In the genomic region with DNA sequence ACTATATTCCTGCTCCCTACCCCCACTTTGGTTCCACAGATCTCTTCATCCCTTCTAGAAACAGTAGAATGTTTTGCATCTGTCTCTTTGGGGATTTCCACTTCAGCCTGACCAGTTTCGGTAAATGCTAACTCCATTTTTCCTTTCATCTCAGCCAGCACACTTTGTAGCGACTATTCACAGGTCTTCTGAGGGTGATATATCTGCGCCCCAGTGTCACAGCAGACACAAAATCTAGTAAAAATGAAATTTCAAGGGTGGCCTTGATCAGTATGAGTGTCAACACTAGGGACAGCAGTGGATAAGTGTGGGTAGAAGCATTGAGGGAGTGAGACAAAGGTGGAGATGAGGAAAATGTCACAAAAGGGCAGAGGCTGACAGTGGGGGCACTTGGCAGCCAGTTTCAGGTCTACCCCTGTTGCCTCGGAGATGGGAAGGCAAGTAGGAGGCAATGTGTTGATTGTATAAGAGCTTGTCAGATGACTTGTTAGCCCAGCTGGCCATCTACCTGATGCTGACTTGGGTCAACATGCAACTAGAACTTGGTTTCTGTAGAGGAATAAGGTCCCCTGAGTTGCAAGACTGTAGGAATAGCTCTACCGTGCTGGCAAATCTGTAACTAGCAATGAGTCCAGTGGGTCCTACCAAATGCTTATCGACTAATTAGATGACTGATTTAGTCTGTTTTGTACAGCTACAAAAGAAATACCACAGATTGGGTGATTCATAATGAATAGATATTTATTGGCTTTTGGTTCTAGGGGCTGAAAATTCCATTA, we compare ENCODE assay signal across 1 cellular context.
TF ChIP-seq lines count a peak whose summit lies in the region.

No MANE protein-coding gene starts in this region.

TF ChIP-seq in GM12878, 131 proteins besides CTCF, POLR2A, EP300 and RAD21 (continued from another document and continues in another):
- TF ChIP-seq, protein P1, sequence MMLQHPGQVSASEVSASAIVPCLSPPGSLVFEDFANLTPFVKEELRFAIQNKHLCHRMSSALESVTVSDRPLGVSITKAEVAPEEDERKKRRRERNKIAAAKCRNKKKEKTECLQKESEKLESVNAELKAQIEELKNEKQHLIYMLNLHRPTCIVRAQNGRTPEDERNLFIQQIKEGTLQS (IDR thresholded peaks at IDR 0.05; ENCODE audit: borderline replicate concordance, extremely low read depth, low read depth, low read length): no peak
- TF ChIP-seq CREB1 (IDR thresholded peaks at IDR 0.05; ENCODE audit: low read depth) (0 out of 2 replicates have a peak, but pooled peaks have one; percentile 18), YBX1 (IDR thresholded peaks at IDR 0.05) (no peak), HCFC1 (IDR thresholded peaks at IDR 0.05; ENCODE audit: low read length) (no peak), MEF2A (IDR thresholded peaks at IDR 0.05; ENCODE audit: insufficient read depth, low read depth, low read length) (no peak), PAX8 (IDR thresholded peaks at IDR 0.05) (no peak), ASH2L (IDR thresholded peaks at IDR 0.05; ENCODE audit: borderline replicate concordance, low read depth) (no peak), FOXK2 (IDR thresholded peaks at IDR 0.05) (no peak), NR2F1 (conservative IDR thresholded peaks at IDR 0.05) (peak; percentile 89), PAX5 (IDR thresholded peaks at IDR 0.05; ENCODE audit: borderline replicate concordance, low read depth, low read length) (0 out of 2 replicates have a peak, but pooled peaks have one; percentile 30), NFYA (IDR thresholded peaks at IDR 0.05; ENCODE audit: borderline replicate concordance, low read depth, low read length) (no peak), POLR2AphosphoS2 (IDR thresholded peaks at IDR 0.05; ENCODE audit: low read depth, low read length) (no peak), IKZF2 (IDR thresholded peaks at IDR 0.05) (peak; percentile 82 to 85), ZNF217 (IDR thresholded peaks at IDR 0.05) (0 out of 2 replicates have a peak, but pooled peaks have one; percentile 21), CHD1 (IDR thresholded peaks at IDR 0.05; ENCODE audit: low read depth, low read length) (no peak), DPF2 (IDR thresholded peaks at IDR 0.05) (peak; percentile 75), FOS (IDR thresholded peaks at IDR 0.05; ENCODE audit: borderline replicate concordance, extremely low read depth, insufficient read length) (no peak), NBN (IDR thresholded peaks at IDR 0.05) (peak; percentile 96), WRNIP1 (IDR thresholded peaks at IDR 0.05; ENCODE audit: borderline replicate concordance, low read depth, low read length) (no peak), BMI1 (IDR thresholded peaks at IDR 0.05; ENCODE audit: borderline replicate concordance) (0 out of 2 replicates have a peak, but pooled peaks have one; percentile 27), BRCA1 (IDR thresholded peaks at IDR 0.05; ENCODE audit: low read depth, low read length) (no peak), SRF (IDR thresholded peaks at IDR 0.05; ENCODE audit: low read depth in 2 of 2, low read length in 2 of 2) (no peak), CHD2 (IDR thresholded peaks at IDR 0.05; ENCODE audit: borderline replicate concordance, low read depth, low read length) (peak; percentile 75), NR2C2 (IDR thresholded peaks at IDR 0.05; ENCODE audit: borderline replicate concordance, control insufficient read depth, insufficient read length, low read depth) (no peak), MTA2 (IDR thresholded peaks at IDR 0.05; ENCODE audit: low read depth) (peak; percentile 64), RAD51 (IDR thresholded peaks at IDR 0.05) (no peak; the same call in 1 of the 2 replicates), EGR1 (IDR thresholded peaks at IDR 0.05; ENCODE audit: borderline replicate concordance in 1 of 2, low read depth in 2 of 2, low read length in 2 of 2) (no peak)
- TF ChIP-seq, protein P2, sequence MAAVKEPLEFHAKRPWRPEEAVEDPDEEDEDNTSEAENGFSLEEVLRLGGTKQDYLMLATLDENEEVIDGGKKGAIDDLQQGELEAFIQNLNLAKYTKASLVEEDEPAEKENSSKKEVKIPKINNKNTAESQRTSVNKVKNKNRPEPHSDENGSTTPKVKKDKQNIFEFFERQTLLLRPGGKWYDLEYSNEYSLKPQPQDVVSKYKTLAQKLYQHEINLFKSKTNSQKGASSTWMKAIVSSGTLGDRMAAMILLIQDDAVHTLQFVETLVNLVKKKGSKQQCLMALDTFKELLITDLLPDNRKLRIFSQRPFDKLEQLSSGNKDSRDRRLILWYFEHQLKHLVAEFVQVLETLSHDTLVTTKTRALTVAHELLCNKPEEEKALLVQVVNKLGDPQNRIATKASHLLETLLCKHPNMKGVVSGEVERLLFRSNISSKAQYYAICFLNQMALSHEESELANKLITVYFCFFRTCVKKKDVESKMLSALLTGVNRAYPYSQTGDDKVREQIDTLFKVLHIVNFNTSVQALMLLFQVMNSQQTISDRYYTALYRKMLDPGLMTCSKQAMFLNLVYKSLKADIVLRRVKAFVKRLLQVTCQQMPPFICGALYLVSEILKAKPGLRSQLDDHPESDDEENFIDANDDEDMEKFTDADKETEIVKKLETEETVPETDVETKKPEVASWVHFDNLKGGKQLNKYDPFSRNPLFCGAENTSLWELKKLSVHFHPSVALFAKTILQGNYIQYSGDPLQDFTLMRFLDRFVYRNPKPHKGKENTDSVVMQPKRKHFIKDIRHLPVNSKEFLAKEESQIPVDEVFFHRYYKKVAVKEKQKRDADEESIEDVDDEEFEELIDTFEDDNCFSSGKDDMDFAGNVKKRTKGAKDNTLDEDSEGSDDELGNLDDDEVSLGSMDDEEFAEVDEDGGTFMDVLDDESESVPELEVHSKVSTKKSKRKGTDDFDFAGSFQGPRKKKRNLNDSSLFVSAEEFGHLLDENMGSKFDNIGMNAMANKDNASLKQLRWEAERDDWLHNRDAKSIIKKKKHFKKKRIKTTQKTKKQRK (IDR thresholded peaks at IDR 0.05; ENCODE audit: low read depth, low read length): no peak
- TF ChIP-seq, protein P3, sequence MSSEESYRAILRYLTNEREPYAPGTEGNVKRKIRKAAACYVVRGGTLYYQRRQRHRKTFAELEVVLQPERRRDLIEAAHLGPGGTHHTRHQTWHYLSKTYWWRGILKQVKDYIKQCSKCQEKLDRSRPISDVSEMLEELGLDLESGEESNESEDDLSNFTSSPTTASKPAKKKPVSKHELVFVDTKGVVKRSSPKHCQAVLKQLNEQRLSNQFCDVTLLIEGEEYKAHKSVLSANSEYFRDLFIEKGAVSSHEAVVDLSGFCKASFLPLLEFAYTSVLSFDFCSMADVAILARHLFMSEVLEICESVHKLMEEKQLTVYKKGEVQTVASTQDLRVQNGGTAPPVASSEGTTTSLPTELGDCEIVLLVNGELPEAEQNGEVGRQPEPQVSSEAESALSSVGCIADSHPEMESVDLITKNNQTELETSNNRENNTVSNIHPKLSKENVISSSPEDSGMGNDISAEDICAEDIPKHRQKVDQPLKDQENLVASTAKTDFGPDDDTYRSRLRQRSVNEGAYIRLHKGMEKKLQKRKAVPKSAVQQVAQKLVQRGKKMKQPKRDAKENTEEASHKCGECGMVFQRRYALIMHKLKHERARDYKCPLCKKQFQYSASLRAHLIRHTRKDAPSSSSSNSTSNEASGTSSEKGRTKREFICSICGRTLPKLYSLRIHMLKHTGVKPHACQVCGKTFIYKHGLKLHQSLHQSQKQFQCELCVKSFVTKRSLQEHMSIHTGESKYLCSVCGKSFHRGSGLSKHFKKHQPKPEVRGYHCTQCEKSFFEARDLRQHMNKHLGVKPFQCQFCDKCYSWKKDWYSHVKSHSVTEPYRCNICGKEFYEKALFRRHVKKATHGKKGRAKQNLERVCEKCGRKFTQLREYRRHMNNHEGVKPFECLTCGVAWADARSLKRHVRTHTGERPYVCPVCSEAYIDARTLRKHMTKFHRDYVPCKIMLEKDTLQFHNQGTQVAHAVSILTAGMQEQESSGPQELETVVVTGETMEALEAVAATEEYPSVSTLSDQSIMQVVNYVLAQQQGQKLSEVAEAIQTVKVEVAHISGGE (CRISPR knock-in tag; IDR thresholded peaks at IDR 0.05): no peak
- TF ChIP-seq, protein P4, sequence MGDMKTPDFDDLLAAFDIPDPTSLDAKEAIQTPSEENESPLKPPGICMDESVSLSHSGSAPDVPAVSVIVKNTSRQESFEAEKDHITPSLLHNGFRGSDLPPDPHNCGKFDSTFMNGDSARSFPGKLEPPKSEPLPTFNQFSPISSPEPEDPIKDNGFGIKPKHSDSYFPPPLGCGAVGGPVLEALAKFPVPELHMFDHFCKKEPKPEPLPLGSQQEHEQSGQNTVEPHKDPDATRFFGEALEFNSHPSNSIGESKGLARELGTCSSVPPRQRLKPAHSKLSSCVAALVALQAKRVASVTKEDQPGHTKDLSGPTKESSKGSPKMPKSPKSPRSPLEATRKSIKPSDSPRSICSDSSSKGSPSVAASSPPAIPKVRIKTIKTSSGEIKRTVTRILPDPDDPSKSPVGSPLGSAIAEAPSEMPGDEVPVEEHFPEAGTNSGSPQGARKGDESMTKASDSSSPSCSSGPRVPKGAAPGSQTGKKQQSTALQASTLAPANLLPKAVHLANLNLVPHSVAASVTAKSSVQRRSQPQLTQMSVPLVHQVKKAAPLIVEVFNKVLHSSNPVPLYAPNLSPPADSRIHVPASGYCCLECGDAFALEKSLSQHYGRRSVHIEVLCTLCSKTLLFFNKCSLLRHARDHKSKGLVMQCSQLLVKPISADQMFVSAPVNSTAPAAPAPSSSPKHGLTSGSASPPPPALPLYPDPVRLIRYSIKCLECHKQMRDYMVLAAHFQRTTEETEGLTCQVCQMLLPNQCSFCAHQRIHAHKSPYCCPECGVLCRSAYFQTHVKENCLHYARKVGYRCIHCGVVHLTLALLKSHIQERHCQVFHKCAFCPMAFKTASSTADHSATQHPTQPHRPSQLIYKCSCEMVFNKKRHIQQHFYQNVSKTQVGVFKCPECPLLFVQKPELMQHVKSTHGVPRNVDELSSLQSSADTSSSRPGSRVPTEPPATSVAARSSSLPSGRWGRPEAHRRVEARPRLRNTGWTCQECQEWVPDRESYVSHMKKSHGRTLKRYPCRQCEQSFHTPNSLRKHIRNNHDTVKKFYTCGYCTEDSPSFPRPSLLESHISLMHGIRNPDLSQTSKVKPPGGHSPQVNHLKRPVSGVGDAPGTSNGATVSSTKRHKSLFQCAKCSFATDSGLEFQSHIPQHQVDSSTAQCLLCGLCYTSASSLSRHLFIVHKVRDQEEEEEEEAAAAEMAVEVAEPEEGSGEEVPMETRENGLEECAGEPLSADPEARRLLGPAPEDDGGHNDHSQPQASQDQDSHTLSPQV (IDR thresholded peaks at IDR 0.05): no peak
- TF ChIP-seq, protein P5, sequence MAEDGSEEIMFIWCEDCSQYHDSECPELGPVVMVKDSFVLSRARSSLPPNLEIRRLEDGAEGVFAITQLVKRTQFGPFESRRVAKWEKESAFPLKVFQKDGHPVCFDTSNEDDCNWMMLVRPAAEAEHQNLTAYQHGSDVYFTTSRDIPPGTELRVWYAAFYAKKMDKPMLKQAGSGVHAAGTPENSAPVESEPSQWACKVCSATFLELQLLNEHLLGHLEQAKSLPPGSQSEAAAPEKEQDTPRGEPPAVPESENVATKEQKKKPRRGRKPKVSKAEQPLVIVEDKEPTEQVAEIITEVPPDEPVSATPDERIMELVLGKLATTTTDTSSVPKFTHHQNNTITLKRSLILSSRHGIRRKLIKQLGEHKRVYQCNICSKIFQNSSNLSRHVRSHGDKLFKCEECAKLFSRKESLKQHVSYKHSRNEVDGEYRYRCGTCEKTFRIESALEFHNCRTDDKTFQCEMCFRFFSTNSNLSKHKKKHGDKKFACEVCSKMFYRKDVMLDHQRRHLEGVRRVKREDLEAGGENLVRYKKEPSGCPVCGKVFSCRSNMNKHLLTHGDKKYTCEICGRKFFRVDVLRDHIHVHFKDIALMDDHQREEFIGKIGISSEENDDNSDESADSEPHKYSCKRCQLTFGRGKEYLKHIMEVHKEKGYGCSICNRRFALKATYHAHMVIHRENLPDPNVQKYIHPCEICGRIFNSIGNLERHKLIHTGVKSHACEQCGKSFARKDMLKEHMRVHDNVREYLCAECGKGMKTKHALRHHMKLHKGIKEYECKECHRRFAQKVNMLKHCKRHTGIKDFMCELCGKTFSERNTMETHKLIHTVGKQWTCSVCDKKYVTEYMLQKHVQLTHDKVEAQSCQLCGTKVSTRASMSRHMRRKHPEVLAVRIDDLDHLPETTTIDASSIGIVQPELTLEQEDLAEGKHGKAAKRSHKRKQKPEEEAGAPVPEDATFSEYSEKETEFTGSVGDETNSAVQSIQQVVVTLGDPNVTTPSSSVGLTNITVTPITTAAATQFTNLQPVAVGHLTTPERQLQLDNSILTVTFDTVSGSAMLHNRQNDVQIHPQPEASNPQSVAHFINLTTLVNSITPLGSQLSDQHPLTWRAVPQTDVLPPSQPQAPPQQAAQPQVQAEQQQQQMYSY (CRISPR knock-in tag; IDR thresholded peaks at IDR 0.05): no peak
- TF ChIP-seq, protein P6, sequence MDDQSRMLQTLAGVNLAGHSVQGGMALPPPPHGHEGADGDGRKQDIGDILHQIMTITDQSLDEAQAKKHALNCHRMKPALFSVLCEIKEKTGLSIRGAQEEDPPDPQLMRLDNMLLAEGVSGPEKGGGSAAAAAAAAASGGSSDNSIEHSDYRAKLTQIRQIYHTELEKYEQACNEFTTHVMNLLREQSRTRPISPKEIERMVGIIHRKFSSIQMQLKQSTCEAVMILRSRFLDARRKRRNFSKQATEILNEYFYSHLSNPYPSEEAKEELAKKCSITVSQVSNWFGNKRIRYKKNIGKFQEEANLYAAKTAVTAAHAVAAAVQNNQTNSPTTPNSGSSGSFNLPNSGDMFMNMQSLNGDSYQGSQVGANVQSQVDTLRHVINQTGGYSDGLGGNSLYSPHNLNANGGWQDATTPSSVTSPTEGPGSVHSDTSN (IDR thresholded peaks at IDR 0.05; ENCODE audit: insufficient replicate concordance, low read depth, low read length): no peak
- TF ChIP-seq, protein P7, sequence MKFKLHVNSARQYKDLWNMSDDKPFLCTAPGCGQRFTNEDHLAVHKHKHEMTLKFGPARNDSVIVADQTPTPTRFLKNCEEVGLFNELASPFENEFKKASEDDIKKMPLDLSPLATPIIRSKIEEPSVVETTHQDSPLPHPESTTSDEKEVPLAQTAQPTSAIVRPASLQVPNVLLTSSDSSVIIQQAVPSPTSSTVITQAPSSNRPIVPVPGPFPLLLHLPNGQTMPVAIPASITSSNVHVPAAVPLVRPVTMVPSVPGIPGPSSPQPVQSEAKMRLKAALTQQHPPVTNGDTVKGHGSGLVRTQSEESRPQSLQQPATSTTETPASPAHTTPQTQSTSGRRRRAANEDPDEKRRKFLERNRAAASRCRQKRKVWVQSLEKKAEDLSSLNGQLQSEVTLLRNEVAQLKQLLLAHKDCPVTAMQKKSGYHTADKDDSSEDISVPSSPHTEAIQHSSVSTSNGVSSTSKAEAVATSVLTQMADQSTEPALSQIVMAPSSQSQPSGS (IDR thresholded peaks at IDR 0.05; ENCODE audit: low read length): no peak
- TF ChIP-seq, protein P8, sequence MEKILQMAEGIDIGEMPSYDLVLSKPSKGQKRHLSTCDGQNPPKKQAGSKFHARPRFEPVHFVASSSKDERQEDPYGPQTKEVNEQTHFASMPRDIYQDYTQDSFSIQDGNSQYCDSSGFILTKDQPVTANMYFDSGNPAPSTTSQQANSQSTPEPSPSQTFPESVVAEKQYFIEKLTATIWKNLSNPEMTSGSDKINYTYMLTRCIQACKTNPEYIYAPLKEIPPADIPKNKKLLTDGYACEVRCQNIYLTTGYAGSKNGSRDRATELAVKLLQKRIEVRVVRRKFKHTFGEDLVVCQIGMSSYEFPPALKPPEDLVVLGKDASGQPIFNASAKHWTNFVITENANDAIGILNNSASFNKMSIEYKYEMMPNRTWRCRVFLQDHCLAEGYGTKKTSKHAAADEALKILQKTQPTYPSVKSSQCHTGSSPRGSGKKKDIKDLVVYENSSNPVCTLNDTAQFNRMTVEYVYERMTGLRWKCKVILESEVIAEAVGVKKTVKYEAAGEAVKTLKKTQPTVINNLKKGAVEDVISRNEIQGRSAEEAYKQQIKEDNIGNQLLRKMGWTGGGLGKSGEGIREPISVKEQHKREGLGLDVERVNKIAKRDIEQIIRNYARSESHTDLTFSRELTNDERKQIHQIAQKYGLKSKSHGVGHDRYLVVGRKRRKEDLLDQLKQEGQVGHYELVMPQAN (conservative IDR thresholded peaks at IDR 0.05): no peak; the same call in 1 of the 2 replicates
